In genomic region chr12:50507474-50507838, GRCh38 we compare ENCODE assay signal across 12 cellular contexts. TPM values are rescaled to one million over a fixed set of nuclear protein-coding genes. Genes with fewer than 3 reads are reported as not detected.
DNase-seq lines count a peak whose midpoint lies in the region; ATAC-seq and TF ChIP-seq lines count a peak whose summit lies in the region.
"Had no signal": no experiment of that assay in that cellular context is flagged by ENCODE, and none has a peak within 500 bp of the region (broad histone marks: within the 10 kb centered on the region; RNA-seq: fewer than 3 reads in every experiment).

No MANE protein-coding gene starts in this region.

- TF ChIP-seq POLR2A in Peyer's patch (IDR thresholded peaks at IDR 0.05), result no peak

- H3K27ac Mint-ChIP-seq in activated CD4-positive, alpha-beta T cell treated with anti-CD3 and anti-CD28 coated beads, Interleukin-2, amount 10 ng/mL, durations not matched to agents 7 days and 5 days, result peak overlapping the region; percentile 94
- H3K27ac Mint-ChIP-seq in activated naive CD4-positive, alpha-beta T cell treated with anti-CD3 and anti-CD28 coated beads, Interleukin-2, amount 50 U/mL, for 72 hours, result peak overlapping the region; percentile 85 to 95
- H3K27ac Mint-ChIP-seq in stimulated activated effector memory CD8-positive, alpha-beta T cell treated with anti-CD3 and anti-CD28 coated beads, Interleukin-12 subunit alpha, Interleukin-12 subunit beta, amount 100 ng/mL, for 72 hours, result peak overlapping the region; percentile 6

- H3K27me3 ChIP-seq in liver (ENCODE audit: control insufficient read depth in 4 of 4, insufficient read depth in 4 of 4, low read length in 3 of 4), result no peaks in the 10 kb centered on the region
- no peaks in the 10 kb centered on the region for H3K27me3 ChIP-seq in Peyer's patch
- H3K27me3 ChIP-seq: heart right ventricle had no signal

- H3K4me3 Mint-ChIP-seq in activated CD4-positive, alpha-beta T cell treated with anti-CD3 and anti-CD28 coated beads, Interleukin-2, amount 10 ng/mL, durations not matched to agents 7 days and 5 days, result peak overlapping the region; percentile 93
- peak overlapping the region; percentile 89 for H3K4me3 Mint-ChIP-seq in stimulated activated effector memory CD8-positive, alpha-beta T cell treated with anti-CD3 and anti-CD28 coated beads, Interleukin-12 subunit alpha, Interleukin-12 subunit beta, amount 100 ng/mL, for 72 hours

- H3K4me1 Mint-ChIP-seq in activated CD4-positive, alpha-beta T cell treated with anti-CD3 and anti-CD28 coated beads, Interleukin-2, amount 10 ng/mL, durations not matched to agents 7 days and 5 days, result peaks cover 51% of the 10 kb centered on the region
- H3K4me1 Mint-ChIP-seq in stimulated activated effector memory CD8-positive, alpha-beta T cell treated with anti-CD3 and anti-CD28 coated beads, Interleukin-12 subunit alpha, Interleukin-12 subunit beta, amount 100 ng/mL, for 72 hours, result peaks cover 41% of the 10 kb centered on the region

- peaks cover 22% of the 10 kb centered on the region for H3K36me3 Mint-ChIP-seq in activated CD4-positive, alpha-beta T cell treated with anti-CD3 and anti-CD28 coated beads, Interleukin-2, amount 10 ng/mL, durations not matched to agents 7 days and 5 days (ENCODE audit: low read depth)
- H3K36me3 Mint-ChIP-seq in activated naive CD4-positive, alpha-beta T cell treated with anti-CD3 and anti-CD28 coated beads, Interleukin-2, amount 50 U/mL, for 72 hours, result peaks cover 6 to 18% of the 10 kb centered on the region in 2 donors
- H3K36me3 Mint-ChIP-seq in stimulated activated effector memory CD8-positive, alpha-beta T cell treated with anti-CD3 and anti-CD28 coated beads, Interleukin-12 subunit alpha, Interleukin-12 subunit beta, amount 100 ng/mL, for 72 hours, result no peaks in the 10 kb centered on the region

- no peak for ATAC-seq in activated naive CD4-positive, alpha-beta T cell treated with anti-CD3 and anti-CD28 coated beads, Interleukin-2, amount 50 U/mL, for 72 hours
- ATAC-seq in stimulated activated effector memory CD8-positive, alpha-beta T cell treated with anti-CD3 and anti-CD28 coated beads, Interleukin-12 subunit alpha, Interleukin-12 subunit beta, amount 100 ng/mL, for 72 hours, result no peak
- no peak for ATAC-seq in HG03432 (IDR thresholded peaks at IDR 0.05; ENCODE audit: unreplicated experiment)
- ATAC-seq: Panc1 had no signal

- H3K9me3 ChIP-seq in liver (ENCODE audit: control insufficient read depth in 4 of 4, low read length in 3 of 4), result no peaks in the 10 kb centered on the region
- H3K9me3 ChIP-seq in Peyer's patch, result no peaks in the 10 kb centered on the region
- H3K9me3 ChIP-seq: heart right ventricle had no signal

- no peak for TF ChIP-seq RAD21 in liver (IDR thresholded peaks at IDR 0.05)

- no peaks in the 10 kb centered on the region for H3K9me3 Mint-ChIP-seq in activated CD4-positive, alpha-beta T cell treated with anti-CD3 and anti-CD28 coated beads, Interleukin-2, amount 10 ng/mL, durations not matched to agents 7 days and 5 days
- no peaks in the 10 kb centered on the region for H3K9me3 Mint-ChIP-seq in activated naive CD4-positive, alpha-beta T cell treated with anti-CD3 and anti-CD28 coated beads, Interleukin-2, amount 50 U/mL, for 72 hours
- no peaks in the 10 kb centered on the region for H3K9me3 Mint-ChIP-seq in stimulated activated effector memory CD8-positive, alpha-beta T cell treated with anti-CD3 and anti-CD28 coated beads, Interleukin-12 subunit alpha, Interleukin-12 subunit beta, amount 100 ng/mL, for 72 hours

- TF ChIP-seq CTCF in liver (IDR thresholded peaks at IDR 0.05; ENCODE audit: low read depth, low read length, missing input control), result no peak
- no peak for TF ChIP-seq CTCF in Peyer's patch (IDR thresholded peaks at IDR 0.05)

- CTCF ChIA-PET in activated CD4-positive, alpha-beta T cell treated with anti-CD3 and anti-CD28 coated beads, Interleukin-2, amount 10 ng/mL, durations not matched to agents 7 days and 5 days (lab: Charles Lee), result interaction anchor here (1.0 to 7.7 kb wide), 6 partner anchors 11 to 257 kb away, joined by 3 to 77 read pairs (median 4); no protein-coding TSS in a partner anchor

- H3K36me3 ChIP-seq in liver (ENCODE audit: control insufficient read depth in 4 of 4, insufficient read depth in 3 of 4, low read depth in 1 of 4, low read length in 3 of 4) (no peaks in the 10 kb centered on the region), Peyer's patch (no peaks in the 10 kb centered on the region)
- H3K36me3 ChIP-seq: heart right ventricle had no signal

- peaks cover 3 to 50% (median 38%) of the 10 kb centered on the region in 4 donors for H3K4me1 ChIP-seq in liver (ENCODE audit: control insufficient read depth in 4 of 4, insufficient read depth in 4 of 4, low read length in 3 of 4)
- peaks cover 0 to 35% (median 18%) of the 10 kb centered on the region in 4 donors for H3K4me1 ChIP-seq in Peyer's patch

- DNase-seq in activated CD4-positive, alpha-beta T cell treated with anti-CD3 and anti-CD28 coated beads, Interleukin-2, amount 10 ng/mL, durations not matched to agents 7 days and 5 days, result no peak
- no peak for DNase-seq in activated CD4-positive, alpha-beta T cell treated with anti-CD3 and anti-CD28 coated beads, Interleukin-2, amount 50 U/mL, for 4 hours
- no peak for DNase-seq in activated naive CD4-positive, alpha-beta T cell treated with anti-CD3 and anti-CD28 coated beads, Interleukin-2, amount 50 U/mL, for 72 hours (ENCODE audit: low spot score in 2 of 2)
- DNase-seq in stimulated activated effector memory CD8-positive, alpha-beta T cell treated with anti-CD3 and anti-CD28 coated beads, Interleukin-12 subunit alpha, Interleukin-12 subunit beta, amount 100 ng/mL, for 72 hours (ENCODE audit: low spot score in 2 of 2), result no peak
- DNase-seq in Peyer's patch (no peak), OCI-M1 (lab: John Stamatoyannopoulos, UW) (no peak)
- DNase-seq: activated gamma-delta T cell, heart right ventricle, mesendoderm had no signal

- POLR2A ChIA-PET in activated CD4-positive, alpha-beta T cell treated with anti-CD3 and anti-CD28 coated beads, Interleukin-2, amount 10 ng/mL, durations not matched to agents 7 days and 5 days (lab: Charles Lee), result no interaction called here

- peak overlapping the region; percentile 95 to 97 for H3K27ac ChIP-seq in liver (ENCODE audit: low read depth in 1 of 2, low read length in 2 of 2)
- H3K27ac ChIP-seq in Peyer's patch, result peak overlapping the region in 1 of 4 donors; percentile 17

- H3K4me3 ChIP-seq in liver (ENCODE audit: low read depth in 1 of 3, low read length in 3 of 3) (peak overlapping the region in 2 of 3 donors; percentile 84 to 96), Peyer's patch (no peak overlapping the region)

- peak overlapping the region; percentile 81 to 92 for H3K9ac ChIP-seq in liver (ENCODE audit: low read depth in 1 of 2, low read length in 2 of 2)

- H3K27me3 Mint-ChIP-seq in activated CD4-positive, alpha-beta T cell treated with anti-CD3 and anti-CD28 coated beads, Interleukin-2, amount 10 ng/mL, durations not matched to agents 7 days and 5 days, result no peaks in the 10 kb centered on the region

- WGBS in liver, result 46% methylated on average over 11 of the region's 11 CpGs

TF ChIP-seq in liver, 16 proteins besides CTCF, POLR2A, EP300 and RAD21:
- no peak for TF ChIP-seq ATF3 (IDR thresholded peaks at IDR 0.05)
- TF ChIP-seq RXRA (IDR thresholded peaks at IDR 0.05), result no peak
- TF ChIP-seq GABPA (IDR thresholded peaks at IDR 0.05 in 1 of 2, conservative IDR thresholded peaks at IDR 0.05 in 1 of 2), result no peak
- TF ChIP-seq HNF4A (conservative IDR thresholded peaks at IDR 0.05), result no peak
- TF ChIP-seq, protein P1, sequence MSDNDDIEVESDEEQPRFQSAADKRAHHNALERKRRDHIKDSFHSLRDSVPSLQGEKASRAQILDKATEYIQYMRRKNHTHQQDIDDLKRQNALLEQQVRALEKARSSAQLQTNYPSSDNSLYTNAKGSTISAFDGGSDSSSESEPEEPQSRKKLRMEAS (IDR thresholded peaks at IDR 0.05), result no peak
- no peak for TF ChIP-seq YY1 (IDR thresholded peaks at IDR 0.05)
- no peak for TF ChIP-seq HNF4G (IDR thresholded peaks at IDR 0.05)
- TF ChIP-seq SP1 (IDR thresholded peaks at IDR 0.05), result no peak
- TF ChIP-seq NR2F2 (IDR thresholded peaks at IDR 0.05), result no peak
- no peak for TF ChIP-seq JUND (IDR thresholded peaks at IDR 0.05)

RNA-seq across cellular contexts. Expression of gene DIP2B, which starts 2.7 kb away (rescaled TPM):
- 10 to 100 TPM; 28.9 to 30.4 TPM for total RNA-seq in activated CD4-positive, alpha-beta T cell treated with anti-CD3 and anti-CD28 coated beads, Interleukin-2, amount 10 ng/mL, durations not matched to agents 7 days and 5 days
- total RNA-seq in activated naive CD4-positive, alpha-beta T cell treated with anti-CD3 and anti-CD28 coated beads, Interleukin-2, amount 50 U/mL, for 72 hours, result 10 to 100 TPM; 33.8 to 39.9 TPM
- total RNA-seq in liver, result 10 to 100 TPM; 19.0 to 30.7 TPM
- 1 to 10 TPM; 4.8 to 8.5 TPM for polyA plus RNA-seq in liver
- 10 to 100 TPM; 28.0 to 73.4 (median 42.5) TPM for total RNA-seq in Peyer's patch

Comparison
In these comparisons a context has a peak if more than half of its experiments do, and no peak if none do; other contexts are left out.
1. H3K27ac Mint-ChIP-seq: peak in every context shown above with its lines; median percentile 94 in activated CD4-positive, alpha-beta T cell treated with anti-CD3 and anti-CD28 coated beads, Interleukin-2, amount 10 ng/mL, durations not matched to agents 7 days and 5 days; 90 in activated naive CD4-positive, alpha-beta T cell treated with anti-CD3 and anti-CD28 coated beads, Interleukin-2, amount 50 U/mL, for 72 hours; 6 in stimulated activated effector memory CD8-positive, alpha-beta T cell treated with anti-CD3 and anti-CD28 coated beads, Interleukin-12 subunit alpha, Interleukin-12 subunit beta, amount 100 ng/mL, for 72 hours.
2. H3K4me3 ChIP-seq: peak in liver (2 of 3); none in Peyer's patch (0 of 4).